Comparison of ENCODE assay signal across 8 cellular contexts in the genomic region with DNA sequence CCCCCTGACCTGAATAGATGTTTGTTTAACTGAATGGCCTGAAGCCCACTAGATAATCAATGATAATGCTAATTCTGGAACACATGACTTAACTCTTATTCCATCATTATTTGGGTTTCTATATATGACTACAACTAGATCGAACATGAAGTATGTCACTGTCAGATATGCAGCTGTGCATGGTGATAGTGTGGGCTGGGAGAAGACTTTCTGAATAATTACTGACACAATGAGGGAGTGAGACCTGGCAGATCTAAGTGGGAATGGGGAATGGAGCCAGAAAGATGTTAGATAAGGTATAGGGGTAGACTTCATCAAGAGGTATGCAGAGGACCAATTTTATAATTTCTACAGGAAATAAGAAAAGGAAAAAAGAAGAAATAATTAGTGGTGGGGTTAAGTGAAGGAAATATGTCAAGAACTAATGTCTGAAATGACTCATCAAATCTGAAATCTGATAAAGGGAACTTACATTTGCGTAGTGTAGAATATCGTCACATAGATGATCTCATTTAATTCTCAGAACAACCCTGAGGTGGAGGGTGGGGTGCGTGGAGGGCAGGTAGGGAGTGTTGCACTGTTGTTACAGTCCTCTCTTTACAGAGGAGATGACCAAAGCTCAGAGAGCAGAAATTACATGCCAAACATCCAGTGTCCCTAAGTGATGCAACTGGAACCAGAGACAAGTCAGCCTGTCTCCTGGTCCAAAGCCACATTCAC.
DNase-seq lines count a peak whose midpoint lies in the region; ATAC-seq lines count a peak whose summit lies in the region.

No MANE protein-coding gene starts in this region.

- H3K27ac Mint-ChIP-seq in activated T-cell treated with anti-CD3 and anti-CD28 coated beads, Interleukin-2, amount 50 U/mL, for 72 hours = peak overlapping the region; percentile 75

- H3K9me3 Mint-ChIP-seq in activated T-cell treated with anti-CD3 and anti-CD28 coated beads, Interleukin-2, amount 50 U/mL, for 72 hours = peaks cover 2 to 4% of the 10 kb centered on the region in 2 donors

- ATAC-seq in GM19035 (IDR thresholded peaks at IDR 0.05; ENCODE audit: unreplicated experiment) (peak; percentile 76), HG03378 (IDR thresholded peaks at IDR 0.05; ENCODE audit: unreplicated experiment) (peak; percentile 87)
- peak; percentile 92 to 93 for ATAC-seq in activated T-cell treated with anti-CD3 and anti-CD28 coated beads, Interleukin-2, amount 50 U/mL, for 72 hours (replicated peaks in 1 of 2)

- peak overlapping the region; percentile 27 to 49 for H3K4me3 Mint-ChIP-seq in activated T-cell treated with anti-CD3 and anti-CD28 coated beads, Interleukin-2, amount 50 U/mL, for 72 hours

- H3K4me1 Mint-ChIP-seq in activated T-cell treated with anti-CD3 and anti-CD28 coated beads, Interleukin-2, amount 50 U/mL, for 72 hours (ENCODE audit: low read depth) = peaks cover 10% of the 10 kb centered on the region

- H3K27me3 Mint-ChIP-seq in activated T-cell treated with anti-CD3 and anti-CD28 coated beads, Interleukin-2, amount 50 U/mL, for 72 hours (ENCODE audit: low read depth) = no peaks in the 10 kb centered on the region

- H3K36me3 Mint-ChIP-seq in activated T-cell treated with anti-CD3 and anti-CD28 coated beads, Interleukin-2, amount 50 U/mL, for 72 hours (ENCODE audit: insufficient read depth in 2 of 2) = peaks cover 4 to 10% of the 10 kb centered on the region in 2 donors

- peak; percentile 78 for DNase-seq in activated T-cell treated with anti-CD3 and anti-CD28 coated beads, Interleukin-2, amount 50 U/mL, for 72 hours
- DNase-seq in stimulated activated CD4-positive, alpha-beta T cell treated with anti-CD3 and anti-CD28 coated beads, Interleukin-1b, Interleukin-23, amount 100 ng/mL, for 48 hours = peak; percentile 76
- DNase-seq in amygdala (lab: John Stamatoyannopoulos, UW) (no peak), NCI-H1694 treated with DMSO at 0.1 percent for 48 hours (lab: John Stamatoyannopoulos, UW) (no peak), NCI-H2081 treated with DMSO at 0.1 percent for 48 hours (lab: John Stamatoyannopoulos, UW) (no peak), posterior vena cava (ENCODE audit: low spot score) (no peak)

- intact Hi-C loops in posterior vena cava (cut with DNase I) = no loop called here

Comparison
In these comparisons a context has a peak if more than half of its experiments do, and no peak if none do; other contexts are left out.
1. DNase-seq: peak in activated T-cell treated with anti-CD3 and anti-CD28 coated beads, Interleukin-2, amount 50 U/mL, for 72 hours (2 of 2) and stimulated activated CD4-positive, alpha-beta T cell treated with anti-CD3 and anti-CD28 coated beads, Interleukin-1b, Interleukin-23, amount 100 ng/mL, for 48 hours (single experiment); none in amygdala (0 of 56), NCI-H1694 treated with DMSO at 0.1 percent for 48 hours (single experiment), NCI-H2081 treated with DMSO at 0.1 percent for 48 hours (single experiment) and posterior vena cava (single experiment).
2. Peak in every context shown above with its lines, with median percentiles within 50 percentile points of each other: ATAC-seq.